In genomic region chr11:133300666-133301065, GRCh38 we compare ENCODE assay signal across 29 cellular contexts.
DNase-seq lines count a peak whose midpoint lies in the region; TF ChIP-seq lines count a peak whose summit lies in the region.
"Had no signal": no experiment of that assay in that cellular context is flagged by ENCODE, and none has a peak within 500 bp of the region (broad histone marks: within the 10 kb centered on the region; RNA-seq: fewer than 3 reads in every experiment).

No MANE protein-coding gene starts in this region.

- no peaks in the 10 kb centered on the region for H3K9me3 ChIP-seq in prostate gland
- H3K9me3 ChIP-seq: A549; BE2C; BLaER1; BLaER1 treated with 17β-estradiol and CSF1 and Interleukin-3, amounts not matched to agents 10 nM and 100 nM had no signal

- WGBS in prostate gland, result 86% methylated on average over 3 of the region's 3 CpGs

- no peaks in the 10 kb centered on the region for H3K27me3 ChIP-seq in prostate gland (replicated peaks; ENCODE audit: insufficient read depth)
- H3K27me3 ChIP-seq: BE2C; BLaER1; BLaER1 treated with 17β-estradiol and CSF1 and Interleukin-3, amounts not matched to agents 10 nM and 100 nM had no signal

- no peak overlapping the region for H3K4me3 ChIP-seq in prostate gland
- H3K4me3 ChIP-seq: A549; BLaER1; BLaER1 treated with 17β-estradiol and CSF1 and Interleukin-3, amounts not matched to agents 10 nM and 100 nM had no signal

- DNase-seq in occipital lobe (lab: John Stamatoyannopoulos, UW) (peak; percentile 16), posterior cingulate gyrus (peak in 7 of 10 donors; percentile 34 to 88 (median 66)), H4 (ENCODE audit: low spot score) (no peak), prostate gland (ENCODE audit: low spot score) (no peak)
- DNase-seq: 8988T; ACHN; AML-193; BE2C; C1 segment of cervical spinal cord; Caco-2; Calu3; CD4-positive, alpha-beta memory T cell; CD4-positive, alpha-beta T cell; CD4-positive, CD25-positive, alpha-beta regulatory T cell; CD8-positive, alpha-beta memory T cell; CD8-positive, alpha-beta T cell; COR-L47; DMS 273 treated with DMSO at 0.1 percent for 48 hours; DMS153; DMS53; DMS79; DMS79 treated with DMSO at 0.1 percent for 48 hours; DND-41; EL had no signal

- intact Hi-C loops in posterior cingulate gyrus (cut with DNase I) (no loop called here), prostate gland (cut with DNase I) (no loop called here)

- H3K4me1 ChIP-seq in prostate gland (replicated peaks), result no peaks in the 10 kb centered on the region
- H3K4me1 ChIP-seq: A549; BE2C; BLaER1; BLaER1 treated with 17β-estradiol and CSF1 and Interleukin-3, amounts not matched to agents 10 nM and 100 nM; Caco-2 had no signal

- no peak overlapping the region for H3K27ac ChIP-seq in prostate gland
- H3K27ac ChIP-seq: 22Rv1; A549; BLaER1; BLaER1 treated with 17β-estradiol and CSF1 and Interleukin-3, amounts not matched to agents 10 nM and 100 nM; C4-2B had no signal

- no peaks in the 10 kb centered on the region for H3K36me3 ChIP-seq in prostate gland
- H3K36me3 ChIP-seq: BE2C; BLaER1; BLaER1 treated with 17β-estradiol and CSF1 and Interleukin-3, amounts not matched to agents 10 nM and 100 nM had no signal

- no peak for TF ChIP-seq CTCF in prostate gland (IDR thresholded peaks at IDR 0.05)

- TF ChIP-seq POLR2A in prostate gland (IDR thresholded peaks at IDR 0.05), result no peak

Comparison
In these comparisons a context has a peak if more than half of its experiments do, and no peak if none do; other contexts are left out.
1. DNase-seq: peak in occipital lobe (single experiment) and posterior cingulate gyrus (7 of 10); none in H4 (single experiment) and prostate gland (single experiment).